ENCODE assay signal across 8 cellular contexts in genomic region chr11:45771942-45772522, GRCh38. TPM values are rescaled to one million over a fixed set of nuclear protein-coding genes. Genes with fewer than 3 reads are reported as not detected.
DNase-seq lines count a peak whose midpoint lies in the region; ATAC-seq and TF ChIP-seq lines count a peak whose summit lies in the region.

No MANE protein-coding gene starts in this region.

- TF ChIP-seq CTCF in OCI-LY1 (IDR thresholded peaks at IDR 0.05; ENCODE audit: low read length) = peak; percentile 94

- H3K9me2 ChIP-seq in OCI-LY1 (ENCODE audit: low read depth, low read length) = no peaks in the 10 kb centered on the region

- H3K4me3 ChIP-seq in OCI-LY1 (ENCODE audit: low read depth, low read length, poor library complexity, severe bottlenecking) (peak overlapping the region; percentile 59), muscle layer of duodenum (ENCODE audit: low read depth in 1 of 2, low read length in 2 of 2) (peak overlapping the region; percentile 68 to 89)

- H3K9me3 ChIP-seq in OCI-LY1 (ENCODE audit: low read length) (no peaks in the 10 kb centered on the region), muscle layer of duodenum (ENCODE audit: control insufficient read depth in 1 of 2, low read length in 2 of 2) (no peaks in the 10 kb centered on the region)

- ATAC-seq in GM21367 (IDR thresholded peaks at IDR 0.05; ENCODE audit: unreplicated experiment) (peak; percentile 81), esophagus mucosa (peak; percentile 97)

- H3K27ac ChIP-seq in OCI-LY1 (ENCODE audit: low read depth, low read length, poor library complexity, severe bottlenecking) = no peak overlapping the region
- H3K27ac ChIP-seq in muscle layer of duodenum (ENCODE audit: low read length) = peak overlapping the region; percentile 46

- H4K20me1 ChIP-seq in OCI-LY1 (ENCODE audit: insufficient read depth, low read length) = no peaks in the 10 kb centered on the region

- DNase-seq in COLO829 (ENCODE audit: low spot score) (peak; percentile 89), HUDEP-2 (lab: John Stamatoyannopoulos, UW; ENCODE audit: unreplicated experiment in 76 of 76) (peak in 72 of 76 experiments; percentile 6 to 84 (median 62)), activated T-cell treated with anti-CD3 and anti-CD28 coated beads for 4 hours (peak; percentile 83)
- peak; percentile 56 to 68 for DNase-seq in stimulated activated CD8-positive, alpha-beta memory T cell treated with anti-CD3 and anti-CD28 coated beads, Interleukin-7, amount 100 ng/mL, for 1 hour (ENCODE audit: low read depth in 2 of 2)

- 0 out of 2 replicates have a peak overlapping the region, but pooled peaks have one; percentile 19 for H2AFZ ChIP-seq in OCI-LY1 (ENCODE audit: low read length)

- peaks cover 3% of the 10 kb centered on the region; the same call in 1 of the 2 replicates for H3K27me3 ChIP-seq in OCI-LY1 (ENCODE audit: insufficient read depth, low read length)
- no peaks in the 10 kb centered on the region for H3K27me3 ChIP-seq in muscle layer of duodenum (ENCODE audit: low read depth, low read length)

- no peaks in the 10 kb centered on the region for H3K36me3 ChIP-seq in OCI-LY1 (ENCODE audit: insufficient read depth, low read length)
- H3K36me3 ChIP-seq in muscle layer of duodenum (ENCODE audit: control insufficient read depth in 1 of 2, insufficient read depth in 2 of 2, low read length in 2 of 2) = no peaks in the 10 kb centered on the region

- no peaks in the 10 kb centered on the region for H3K79me2 ChIP-seq in OCI-LY1 (ENCODE audit: insufficient read depth, low read length)

- H3K4me1 ChIP-seq in OCI-LY1 (ENCODE audit: insufficient read depth, low read length, severe bottlenecking) (peaks cover 14% of the 10 kb centered on the region), muscle layer of duodenum (ENCODE audit: control insufficient read depth in 1 of 2, insufficient read depth in 2 of 2, low read length in 2 of 2) (peaks cover 0 to 3% of the 10 kb centered on the region in 2 donors)

- H3F3A ChIP-seq in OCI-LY1 (ENCODE audit: insufficient read depth, low read length) = no peaks in the 10 kb centered on the region

- H3K9ac ChIP-seq in OCI-LY1 (ENCODE audit: low read length) = peak overlapping the region; percentile 10; the same call in 1 of the 2 replicates

- H3K4me2 ChIP-seq in OCI-LY1 (ENCODE audit: low read length) = peak overlapping the region; percentile 91

RNA-seq across cellular contexts. Expression of gene SLC35C1, which starts 32.9 kb away (rescaled TPM):
- 22.8 TPM for total RNA-seq in esophagus mucosa
